ENCODE assay signal across 21 cellular contexts in genomic region chr5:40499514-40500273, GRCh38.
DNase-seq lines count a peak whose midpoint lies in the region; ATAC-seq, FAIRE-seq and TF ChIP-seq lines count a peak whose summit lies in the region.
"Had no signal": no experiment of that assay in that cellular context is flagged by ENCODE, and none has a peak within 500 bp of the region (broad histone marks: within the 10 kb centered on the region; RNA-seq: fewer than 3 reads in every experiment).

No MANE protein-coding gene starts in this region.

- CTCF ChIA-PET in activated naive CD4-positive, alpha-beta T cell treated with anti-CD3 and anti-CD28 coated beads for 36 hours (lab: Charles Lee), result interaction anchor here (1.0 to 1.5 kb wide), 2 partner anchors 61 to 186 kb away, joined by 3 to 4 read pairs; no protein-coding TSS in a partner anchor
- CTCF ChIA-PET in HepG2 (lab: Yijun Ruan, JAX; ENCODE audit: low intra/inter-chr PET ratio, low total read pairs), result no interaction called here

- H3K9me3 Mint-ChIP-seq in activated naive CD4-positive, alpha-beta T cell treated with anti-CD3 and anti-CD28 coated beads, Interleukin-2, amount 50 U/mL, for 72 hours, result peaks cover 0 to 3% of the 10 kb centered on the region in 2 donors
- H3K9me3 Mint-ChIP-seq in activated naive CD4-positive, alpha-beta T cell treated with anti-CD3 and anti-CD28 coated beads for 36 hours, result no peaks in the 10 kb centered on the region
- peaks cover 0 to 2% of the 10 kb centered on the region in 2 donors for H3K9me3 Mint-ChIP-seq in stimulated activated naive B cell treated with anti-CD40 and anti-IgM and Interleukin-4, amounts not matched to agents 10 μg/mL and 1 μg/mL and 100 μg/mL, for 72 hours
- H3K9me3 Mint-ChIP-seq: CD14-positive monocyte, H9 had no signal

- no peak for DNase-seq in activated naive CD4-positive, alpha-beta T cell treated with anti-CD3 and anti-CD28 coated beads, Interleukin-2, amount 50 U/mL, for 72 hours (ENCODE audit: low spot score in 2 of 2)
- no peak for DNase-seq in activated naive CD4-positive, alpha-beta T cell treated with anti-CD3 and anti-CD28 coated beads for 36 hours
- no peak for DNase-seq in HepG2 (ENCODE audit: low spot score)
- no peak for DNase-seq in urothelium cell line (ENCODE audit: low spot score)
- no peak for DNase-seq in stimulated activated naive B cell treated with anti-CD40 and anti-IgM and Interleukin-4, amounts not matched to agents 10 μg/mL and 1 μg/mL and 100 μg/mL, for 72 hours
- DNase-seq: DMS53, H9, NCI-H1092 treated with DMSO at 0.1 percent for 48 hours, NCI-H1694, NCI-H2107, NCI-H226, NCI-H526, SHP77 had no signal

- TF ChIP-seq RAD21 in HepG2 (CRISPR knock-in tag; IDR thresholded peaks at IDR 0.05), result no peak

- H3K4me1 ChIP-seq in OCI-LY3 (ENCODE audit: low read length) (peaks cover 79% of the 10 kb centered on the region), HepG2 (ENCODE audit: insufficient read depth, low read length) (peaks cover 13% of the 10 kb centered on the region; the same call in 1 of the 2 replicates)

- H3K9ac ChIP-seq in OCI-LY3 (ENCODE audit: low read length) (no peak overlapping the region), HepG2 (ENCODE audit: insufficient read depth, low read depth, low read length) (no peak overlapping the region)

- H3K27ac ChIP-seq in OCI-LY3 (ENCODE audit: low read length) (peak overlapping the region; percentile 25; the same call in 1 of the 2 replicates), HepG2 (ENCODE audit: extremely low read length, insufficient read depth, low read length) (no peak overlapping the region)

- H4K20me1 ChIP-seq in OCI-LY3 (ENCODE audit: insufficient read depth, low read length), result no peaks in the 10 kb centered on the region
- no peaks in the 10 kb centered on the region for H4K20me1 ChIP-seq in HepG2 (ENCODE audit: insufficient read depth, low read length)

- no peak for TF ChIP-seq POLR2A in HepG2 (IDR thresholded peaks at IDR 0.05; ENCODE audit: insufficient read depth in 1 of 2, low read depth in 2 of 2, low read length in 2 of 2)

- H2AFZ ChIP-seq in OCI-LY3 (ENCODE audit: low read depth, low read length) (0 out of 2 replicates have a peak overlapping the region, but pooled peaks have one; percentile 19), HepG2 (ENCODE audit: low read length) (no peak overlapping the region)

- H3K36me3 ChIP-seq in OCI-LY3 (replicated peaks; ENCODE audit: low read depth, low read length) (no peaks in the 10 kb centered on the region), HepG2 (replicated peaks in 1 of 2; ENCODE audit: control insufficient read depth in 1 of 2, insufficient read depth in 2 of 2, low read length in 2 of 2) (no peaks in the 10 kb centered on the region)

- FAIRE-seq in HepG2 (lab: Jason Lieb, UNC), result no peak
- peak; percentile 17 for FAIRE-seq in urothelium cell line (lab: Jason Lieb, UNC)
- FAIRE-seq: A204.1, GM12891, K562, RCC 7860 had no signal

- no peak overlapping the region for H3K4me3 ChIP-seq in OCI-LY3 (ENCODE audit: low read length)
- H3K4me3 ChIP-seq in HepG2 (replicated peaks in 1 of 3; ENCODE audit: insufficient read depth in 1 of 3, low read depth in 2 of 3, low read length in 3 of 3), result no peak overlapping the region
- H3K4me3 ChIP-seq: K562 had no signal

- peaks cover 26% of the 10 kb centered on the region for H3K4me1 Mint-ChIP-seq in activated naive CD4-positive, alpha-beta T cell treated with anti-CD3 and anti-CD28 coated beads for 36 hours (ENCODE audit: low read depth)
- peaks cover 8 to 22% of the 10 kb centered on the region in 2 donors for H3K4me1 Mint-ChIP-seq in stimulated activated naive B cell treated with anti-CD40 and anti-IgM and Interleukin-4, amounts not matched to agents 10 μg/mL and 1 μg/mL and 100 μg/mL, for 72 hours

- no peak for TF ChIP-seq EP300 in HepG2 (IDR thresholded peaks at IDR 0.05; ENCODE audit: low read depth in 2 of 2, low read length in 2 of 2)
- TF ChIP-seq EP300 in HepG2 (CRISPR knock-in tag; IDR thresholded peaks at IDR 0.05; ENCODE audit: borderline replicate concordance), result no peak

- in situ Hi-C loops in HepG2 (cut with HindIII; ENCODE audit: extremely low pct_ligation_motif_present, low pct_unique_long_range_greater_than_20kb), result no loop called here

- ATAC-seq in activated naive CD4-positive, alpha-beta T cell treated with anti-CD3 and anti-CD28 coated beads, Interleukin-2, amount 50 U/mL, for 72 hours, result peak; percentile 22 to 59
- ATAC-seq in HepG2 (peak; percentile 72), HG03095 (IDR thresholded peaks at IDR 0.05; ENCODE audit: unreplicated experiment) (no peak), GM21367 (IDR thresholded peaks at IDR 0.05; ENCODE audit: unreplicated experiment) (no peak)
- no peak for ATAC-seq in stimulated activated naive B cell treated with anti-CD40 and anti-IgM and Interleukin-4, amounts not matched to agents 10 μg/mL and 1 μg/mL and 100 μg/mL, for 72 hours (replicated peaks)
- ATAC-seq: K562 had no signal

- H3K4me2 ChIP-seq in OCI-LY3 (ENCODE audit: low read length), result peak overlapping the region; percentile 24
- H3K4me2 ChIP-seq in HepG2 (ENCODE audit: low read depth, low read length), result no peak overlapping the region

- H3K36me3 Mint-ChIP-seq in activated naive CD4-positive, alpha-beta T cell treated with anti-CD3 and anti-CD28 coated beads, Interleukin-2, amount 50 U/mL, for 72 hours, result peaks cover 0 to 7% of the 10 kb centered on the region in 2 donors
- H3K36me3 Mint-ChIP-seq in activated naive CD4-positive, alpha-beta T cell treated with anti-CD3 and anti-CD28 coated beads for 36 hours (ENCODE audit: low read depth), result no peaks in the 10 kb centered on the region
- no peaks in the 10 kb centered on the region for H3K36me3 Mint-ChIP-seq in stimulated activated naive B cell treated with anti-CD40 and anti-IgM and Interleukin-4, amounts not matched to agents 10 μg/mL and 1 μg/mL and 100 μg/mL, for 72 hours
- H3K36me3 Mint-ChIP-seq: CD14-positive monocyte had no signal

- POLR2A ChIA-PET in HepG2 (lab: Yijun Ruan, JAX), result no interaction called here

- no peaks in the 10 kb centered on the region for H3K27me3 Mint-ChIP-seq in activated naive CD4-positive, alpha-beta T cell treated with anti-CD3 and anti-CD28 coated beads for 36 hours (ENCODE audit: low read depth)
- no peaks in the 10 kb centered on the region for H3K27me3 Mint-ChIP-seq in stimulated activated naive B cell treated with anti-CD40 and anti-IgM and Interleukin-4, amounts not matched to agents 10 μg/mL and 1 μg/mL and 100 μg/mL, for 72 hours

- H3K79me2 ChIP-seq in OCI-LY3 (ENCODE audit: low read length) (peaks cover 3% of the 10 kb centered on the region; the same call in 1 of the 2 replicates), HepG2 (ENCODE audit: insufficient read depth, low read length) (no peaks in the 10 kb centered on the region)

- H3K27me3 ChIP-seq in OCI-LY3 (ENCODE audit: low read depth, low read length), result no peaks in the 10 kb centered on the region
- no peaks in the 10 kb centered on the region for H3K27me3 ChIP-seq in HepG2 (ENCODE audit: control insufficient read depth in 1 of 2, insufficient read depth in 2 of 2, low read length in 2 of 2)

- BruUV-seq in HepG2 (replicated peaks; lab: Mats Ljungman, UMichigan), result no TSS peak

- no peak for TF ChIP-seq CTCF in OCI-LY3 (IDR thresholded peaks at IDR 0.05; ENCODE audit: low read depth, low read length)
- TF ChIP-seq CTCF in HepG2 (CRISPR knock-in tag; IDR thresholded peaks at IDR 0.05), result no peak

- H3K9me3 ChIP-seq in OCI-LY3 (ENCODE audit: insufficient read depth, low read length) (no peaks in the 10 kb centered on the region), HepG2 (ENCODE audit: low read length) (no peaks in the 10 kb centered on the region)

- 8% methylated on average over 3 of the region's 3 CpGs for WGBS in HepG2 (ENCODE audit: low lambda C conversion rate)

- H3K4me3 Mint-ChIP-seq in activated naive CD4-positive, alpha-beta T cell treated with anti-CD3 and anti-CD28 coated beads for 36 hours, result no peak overlapping the region
- H3K4me3 Mint-ChIP-seq in stimulated activated naive B cell treated with anti-CD40 and anti-IgM and Interleukin-4, amounts not matched to agents 10 μg/mL and 1 μg/mL and 100 μg/mL, for 72 hours, result no peak overlapping the region
- H3K4me3 Mint-ChIP-seq: CD14-positive monocyte, H9 had no signal

- H3K27ac Mint-ChIP-seq in activated naive CD4-positive, alpha-beta T cell treated with anti-CD3 and anti-CD28 coated beads, Interleukin-2, amount 50 U/mL, for 72 hours, result no peak overlapping the region
- no peak overlapping the region for H3K27ac Mint-ChIP-seq in activated naive CD4-positive, alpha-beta T cell treated with anti-CD3 and anti-CD28 coated beads for 36 hours
- H3K27ac Mint-ChIP-seq in stimulated activated naive B cell treated with anti-CD40 and anti-IgM and Interleukin-4, amounts not matched to agents 10 μg/mL and 1 μg/mL and 100 μg/mL, for 72 hours, result no peak overlapping the region
- H3K27ac Mint-ChIP-seq: CD14-positive monocyte, H9 had no signal

- intact Hi-C loops in activated naive CD4-positive, alpha-beta T cell treated with anti-CD3 and anti-CD28 coated beads for 36 hours (cut with micrococcal nuclease), result loop anchor here (10.0 kb wide), 2 partner anchors 375 to 475 kb away; no protein-coding TSS in a partner anchor
- intact Hi-C loops in HepG2 (cut with micrococcal nuclease; ENCODE audit: unreplicated experiment), result no loop called here

TF ChIP-seq in HepG2, 621 proteins besides CTCF, POLR2A, EP300 and RAD21:
- TF ChIP-seq NR1H2 (CRISPR knock-in tag; IDR thresholded peaks at IDR 0.05; ENCODE audit: borderline replicate concordance, low read depth), result no peak
- peak; percentile 44; the same call in 1 of the 2 replicates for TF ChIP-seq CEBPB (IDR thresholded peaks at IDR 0.05; ENCODE audit: borderline replicate concordance, low read depth, low read length)
TF ChIP-seq in HepG2: peak in this region for 1.

Comparison
In these comparisons a context has a peak if more than half of its experiments do, and no peak if none do; other contexts are left out.
1. ATAC-seq: peak in activated naive CD4-positive, alpha-beta T cell treated with anti-CD3 and anti-CD28 coated beads, Interleukin-2, amount 50 U/mL, for 72 hours (2 of 2) and HepG2 (single experiment); none in stimulated activated naive B cell treated with anti-CD40 and anti-IgM and Interleukin-4, amounts not matched to agents 10 μg/mL and 1 μg/mL and 100 μg/mL, for 72 hours (0 of 2), HG03095 (single experiment) and GM21367 (single experiment).